ENCODE assay signal across 20 cellular contexts in genomic region chr20:63440366-63440955, GRCh38. TPM values are rescaled to one million over a fixed set of nuclear protein-coding genes. Genes with fewer than 3 reads are reported as not detected.
"Had no signal": no experiment of that assay in that cellular context is flagged by ENCODE, and none has a peak within 500 bp of the region (broad histone marks: within the 10 kb centered on the region; RNA-seq: fewer than 3 reads in every experiment).

No MANE protein-coding gene starts in this region.

- H3K27me3 Mint-ChIP-seq: brain had no signal

- H3K36me3 Mint-ChIP-seq: activated naive CD8-positive, alpha-beta T cell; T-cell had no signal

- H3K9me3 Mint-ChIP-seq: activated B cell treated with CpG ODN at 0.5 μM for 24 hours; activated T-cell treated with anti-CD3 and anti-CD28 coated beads, Interleukin-2, amount 50 U/mL, for 4 hours had no signal

- ATAC-seq: PC-3 had no signal

- H3K27ac Mint-ChIP-seq: activated B cell treated with CpG ODN at 0.5 μM for 24 hours; activated naive CD8-positive, alpha-beta T cell had no signal

- DNase-seq: activated B cell treated with CpG ODN at 0.5 μM for 24 hours; activated CD4-positive, alpha-beta T cell treated with anti-CD3 and anti-CD28 coated beads for 1 hour; activated effector memory CD4-positive, alpha-beta T cell treated with anti-CD3 and anti-CD28 coated beads, Interleukin-2, amount 50 U/mL, for 16 hours; amygdala; Karpas-422; NCI-H1105 treated with DMSO at 0.1 percent for 48 hours; NCI-H1436 treated with DMSO at 0.1 percent for 48 hours; NCI-H187; NCI-H2081; NCI-H510A treated with DMSO at 0.1 percent for 48 hours; NCI-H69; PC-3; SIG-M5; T1000 had no signal

- H3K4me3 Mint-ChIP-seq: activated CD4-positive, alpha-beta T cell treated with anti-CD3 and anti-CD28 coated beads, Interleukin-2, amount 10 ng/mL, durations not matched to agents 7 days and 5 days; activated naive CD4-positive, alpha-beta T cell treated with anti-CD3 and anti-CD28 coated beads for 36 hours; activated T-cell treated with anti-CD3 and anti-CD28 coated beads, Interleukin-2, amount 50 U/mL, for 4 hours had no signal

RNA-seq across cellular contexts. Expression of gene KCNQ2, which starts 32.0 kb away (rescaled TPM):
- total RNA-seq: activated B cell treated with CpG ODN at 0.5 μM for 24 hours; activated naive CD4-positive, alpha-beta T cell treated with anti-CD3 and anti-CD28 coated beads for 36 hours; activated T-cell treated with anti-CD3 and anti-CD28 coated beads, Interleukin-2, amount 50 U/mL, for 4 hours; PC-3 had no signal
